In genomic region chr3:188152660-188153497, GRCh38 we compare ENCODE assay signal across 7 cellular contexts. TPM values are rescaled to one million over a fixed set of nuclear protein-coding genes. Genes with fewer than 3 reads are reported as not detected.
A peak's percentile ranks its signal among the peaks of the same experiment; 100 is the strongest.
DNase-seq lines count a peak whose midpoint lies in the region; ATAC-seq and TF ChIP-seq lines count a peak whose summit lies in the region.

No MANE protein-coding gene starts in this region.

- H3K4me3 ChIP-seq in gastrocnemius medialis, result peak overlapping the region; percentile 61 to 96 (median 83)

- H3K9me3 ChIP-seq in gastrocnemius medialis, result no peaks in the 10 kb centered on the region

- peaks cover 30 to 40% of the 10 kb centered on the region in 2 donors for H3K4me1 ChIP-seq in gastrocnemius medialis

- in situ Hi-C loops in G401 (cut with HindIII; ENCODE audit: low sequenced_read_pairs), result no loop called here
- in situ Hi-C loops in gastrocnemius medialis (cut with MboI; ENCODE audit: low sequenced_read_pairs in 4 of 4), result loop anchor here in 2 of 4 donors (10.0 to 25.0 kb wide), 2 partner anchors 408 to 809 kb away; partner anchors contain the start of gene BCL6 (in 1 of the 2)

- H3K36me3 ChIP-seq in gastrocnemius medialis, result no peaks in the 10 kb centered on the region

- ATAC-seq in gastrocnemius medialis, result peak; percentile 64 to 65
- ATAC-seq in HG03045 (IDR thresholded peaks at IDR 0.05; ENCODE audit: unreplicated experiment), result no peak

- intact Hi-C loops in gastrocnemius medialis (cut with DNase I; ENCODE audit: low total_unique reads), result loop anchor here (1.0 to 10.0 kb wide), 3 partner anchors 72 to 408 kb away; partner anchors contain the start of gene BCL6

- TF ChIP-seq CTCF in gastrocnemius medialis (IDR thresholded peaks at IDR 0.05 in 4 of 5, conservative IDR thresholded peaks at IDR 0.05 in 1 of 5) (no peak), GM10266 (IDR thresholded peaks at IDR 0.05; ENCODE audit: control insufficient read depth, insufficient read depth, low read depth, missing control alignments) (no peak)

- H3K27ac ChIP-seq in gastrocnemius medialis, result peak overlapping the region; percentile 93 to 98 (median 98)

- peak; percentile 30 to 69 for TF ChIP-seq POLR2A in gastrocnemius medialis (IDR thresholded peaks at IDR 0.05)

- no peaks in the 10 kb centered on the region for H3K27me3 ChIP-seq in gastrocnemius medialis

- DNase-seq in G401 (ENCODE audit: low spot score) (peak; percentile 51), NCI-H2196 treated with DMSO at 0.1 percent for 48 hours (lab: John Stamatoyannopoulos, UW; ENCODE audit: unreplicated experiment) (peak; percentile 67), astrocyte of the hippocampus (ENCODE audit: low read depth, low spot score) (peak; percentile 74), iPS DF 19.7 (ENCODE audit: low read depth, low spot score) (peak; percentile 61), gastrocnemius medialis (peak; percentile 60 to 82), GM10266 (ENCODE audit: extremely low spot score) (no peak)

RNA-seq across cellular contexts. Expression of gene LPP, which starts 1.1 kb away (rescaled TPM):
- total RNA-seq in G401 (2014; rRNA removed; shearing (Covaris generic)), result 6.4 and 12.6 TPM in 2 replicates
- total RNA-seq in gastrocnemius medialis, result 10 to 100 TPM; 56.0 to 65.7 (median 58.1) TPM
